Comparison of ENCODE assay signal across 8 cellular contexts in the genomic region with DNA sequence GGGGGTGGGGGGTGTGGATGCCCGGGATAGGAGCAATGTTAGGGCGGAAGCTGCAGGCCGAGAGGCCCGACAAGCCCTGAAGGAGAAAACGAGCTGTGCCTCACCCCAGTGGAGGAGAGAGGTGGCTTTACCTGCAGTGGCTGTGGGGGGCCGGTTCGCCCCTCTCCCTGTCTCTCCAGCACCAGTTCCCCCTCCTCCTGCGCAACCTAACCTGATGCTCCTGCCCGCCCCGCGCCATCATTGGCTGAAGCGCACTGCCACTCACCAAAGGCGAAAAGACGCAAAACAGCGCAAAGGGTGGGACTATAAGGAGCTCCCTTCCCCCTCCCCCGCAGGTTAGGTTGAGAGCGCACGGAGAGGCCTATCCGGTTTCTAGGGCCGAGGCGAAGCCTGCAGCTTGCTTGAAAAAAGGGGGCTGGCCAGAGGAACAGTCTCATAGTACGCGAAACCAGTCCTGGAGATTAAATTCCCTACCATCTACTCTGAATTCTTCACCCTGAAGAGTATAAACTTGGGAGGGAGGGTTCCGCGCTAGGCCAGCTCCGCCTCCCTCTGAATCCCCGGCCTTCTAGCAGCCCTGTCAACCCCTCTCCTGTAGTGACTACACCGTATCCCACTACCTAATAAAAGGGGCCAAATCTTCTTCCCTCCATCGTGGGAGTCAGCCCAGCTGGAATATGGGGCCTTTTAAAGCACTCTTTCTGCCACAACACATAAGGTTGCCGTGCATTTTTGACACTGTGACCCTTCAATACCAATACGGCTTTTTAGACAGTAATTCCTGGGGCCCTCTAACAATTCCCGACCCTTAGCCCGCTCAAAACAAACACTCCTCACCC. TPM values are rescaled to one million over a fixed set of nuclear protein-coding genes. Genes with fewer than 3 reads are reported as not detected.
DNase-seq lines count a peak whose midpoint lies in the region; ATAC-seq and TF ChIP-seq lines count a peak whose summit lies in the region.

No MANE protein-coding gene starts in this region.

- H3K27me3 ChIP-seq in CD4-positive, CD25-positive, alpha-beta regulatory T cell (ENCODE audit: control insufficient read depth, insufficient read depth, low read length), result no peaks in the 10 kb centered on the region
- no peaks in the 10 kb centered on the region for H3K27me3 ChIP-seq in liver (ENCODE audit: control insufficient read depth in 4 of 4, insufficient read depth in 4 of 4, low read length in 3 of 4)

- peak overlapping the region; percentile 84 for H3K27ac ChIP-seq in CD4-positive, CD25-positive, alpha-beta regulatory T cell (ENCODE audit: insufficient read depth, low read length, poor library complexity, severe bottlenecking)
- H3K27ac ChIP-seq in liver (ENCODE audit: low read depth in 1 of 2, low read length in 2 of 2), result peak overlapping the region; percentile 84 to 85

- peak overlapping the region; percentile 99 for H3K27ac Mint-ChIP-seq in CD4-positive, CD25-positive, alpha-beta regulatory T cell

- peaks cover 2% of the 10 kb centered on the region for H3K36me3 ChIP-seq in CD4-positive, CD25-positive, alpha-beta regulatory T cell (ENCODE audit: control insufficient read depth, insufficient read depth, low read length)
- peaks cover 0 to 1% (median 0%) of the 10 kb centered on the region in 4 donors for H3K36me3 ChIP-seq in liver (ENCODE audit: control insufficient read depth in 4 of 4, insufficient read depth in 3 of 4, low read depth in 1 of 4, low read length in 3 of 4)

- H3K9me3 Mint-ChIP-seq in CD4-positive, CD25-positive, alpha-beta regulatory T cell, result no peaks in the 10 kb centered on the region

- peak overlapping the region; percentile 98 to 99 (median 98) for H3K4me3 Mint-ChIP-seq in CD4-positive, CD25-positive, alpha-beta regulatory T cell

- H3K4me3 ChIP-seq in CD4-positive, CD25-positive, alpha-beta regulatory T cell (ENCODE audit: low read depth, low read length), result peak overlapping the region; percentile 82
- peak overlapping the region; percentile 84 to 99 (median 90) for H3K4me3 ChIP-seq in liver (ENCODE audit: low read depth in 1 of 3, low read length in 3 of 3)

- H3K27me3 Mint-ChIP-seq in CD4-positive, CD25-positive, alpha-beta regulatory T cell, result no peaks in the 10 kb centered on the region

- WGBS in liver, result 4% methylated on average over 33 of the region's 33 CpGs

- peak overlapping the region; percentile 90 to 95 for H3K9ac ChIP-seq in liver (ENCODE audit: low read depth in 1 of 2, low read length in 2 of 2)

- TF ChIP-seq CTCF in liver (IDR thresholded peaks at IDR 0.05; ENCODE audit: low read depth, low read length, missing input control), result no peak

- ATAC-seq in CD4-positive, CD25-positive, alpha-beta regulatory T cell (ENCODE audit: low read depth in 2 of 2), result peak; percentile 99 to 100
- peak; percentile 98 for ATAC-seq in GM19438 (IDR thresholded peaks at IDR 0.05; ENCODE audit: low read depth, unreplicated experiment)
- peak; percentile 96 for ATAC-seq in HG03571 (IDR thresholded peaks at IDR 0.05; ENCODE audit: unreplicated experiment)

- TF ChIP-seq RAD21 in liver (IDR thresholded peaks at IDR 0.05), result peak in 1 of 2 donors; percentile 47

- H3K4me1 ChIP-seq in CD4-positive, CD25-positive, alpha-beta regulatory T cell (ENCODE audit: control insufficient read depth, insufficient read depth, low read length, poor library complexity, severe bottlenecking), result peaks cover 31% of the 10 kb centered on the region
- H3K4me1 ChIP-seq in liver (ENCODE audit: control insufficient read depth in 4 of 4, insufficient read depth in 4 of 4, low read length in 3 of 4), result peaks cover 2 to 21% (median 14%) of the 10 kb centered on the region in 4 donors

- peaks cover 40 to 82% (median 61%) of the 10 kb centered on the region in 4 donors for H3K4me1 Mint-ChIP-seq in CD4-positive, CD25-positive, alpha-beta regulatory T cell

- no peaks in the 10 kb centered on the region for H3K9me3 ChIP-seq in CD4-positive, CD25-positive, alpha-beta regulatory T cell (ENCODE audit: control insufficient read depth in 2 of 2, low read length in 2 of 2)
- no peaks in the 10 kb centered on the region for H3K9me3 ChIP-seq in liver (ENCODE audit: control insufficient read depth in 4 of 4, low read length in 3 of 4)

- H3K36me3 Mint-ChIP-seq in CD4-positive, CD25-positive, alpha-beta regulatory T cell, result peaks cover 15% of the 10 kb centered on the region

- peak; percentile 99 for DNase-seq in CD4-positive, CD25-positive, alpha-beta regulatory T cell
- DNase-seq in NCI-H774 (lab: John Stamatoyannopoulos, UW), result peak; percentile 99
- DNase-seq in activated CD4-positive, alpha-beta T cell treated with anti-CD3 and anti-CD28 coated beads, Interleukin-2, amount 50 U/mL, for 48 hours, result peak; percentile 100
- DNase-seq in dermis microvascular lymphatic vessel endothelial cell (ENCODE audit: low read depth in 2 of 2), result peak; percentile 97 to 99
- peak; percentile 99 for DNase-seq in stimulated activated CD4-positive, alpha-beta T cell treated with anti-CD3 and anti-CD28 coated beads, Interleukin-4, amount 100 ng/mL, for 1 hour

TF ChIP-seq in liver, 16 proteins besides CTCF, POLR2A, EP300 and RAD21 (continues in another document):
- TF ChIP-seq NR2F2 (IDR thresholded peaks at IDR 0.05) (no peak), JUND (IDR thresholded peaks at IDR 0.05) (no peak), HNF4A (conservative IDR thresholded peaks at IDR 0.05) (peak in 1 of 2 donors; percentile 4), HNF4G (IDR thresholded peaks at IDR 0.05) (no peak), YY1 (IDR thresholded peaks at IDR 0.05) (peak; percentile 54), FOXA1 (IDR thresholded peaks at IDR 0.05) (no peak), RXRA (IDR thresholded peaks at IDR 0.05) (peak in 1 of 2 donors; percentile 27)
- TF ChIP-seq, protein P1, sequence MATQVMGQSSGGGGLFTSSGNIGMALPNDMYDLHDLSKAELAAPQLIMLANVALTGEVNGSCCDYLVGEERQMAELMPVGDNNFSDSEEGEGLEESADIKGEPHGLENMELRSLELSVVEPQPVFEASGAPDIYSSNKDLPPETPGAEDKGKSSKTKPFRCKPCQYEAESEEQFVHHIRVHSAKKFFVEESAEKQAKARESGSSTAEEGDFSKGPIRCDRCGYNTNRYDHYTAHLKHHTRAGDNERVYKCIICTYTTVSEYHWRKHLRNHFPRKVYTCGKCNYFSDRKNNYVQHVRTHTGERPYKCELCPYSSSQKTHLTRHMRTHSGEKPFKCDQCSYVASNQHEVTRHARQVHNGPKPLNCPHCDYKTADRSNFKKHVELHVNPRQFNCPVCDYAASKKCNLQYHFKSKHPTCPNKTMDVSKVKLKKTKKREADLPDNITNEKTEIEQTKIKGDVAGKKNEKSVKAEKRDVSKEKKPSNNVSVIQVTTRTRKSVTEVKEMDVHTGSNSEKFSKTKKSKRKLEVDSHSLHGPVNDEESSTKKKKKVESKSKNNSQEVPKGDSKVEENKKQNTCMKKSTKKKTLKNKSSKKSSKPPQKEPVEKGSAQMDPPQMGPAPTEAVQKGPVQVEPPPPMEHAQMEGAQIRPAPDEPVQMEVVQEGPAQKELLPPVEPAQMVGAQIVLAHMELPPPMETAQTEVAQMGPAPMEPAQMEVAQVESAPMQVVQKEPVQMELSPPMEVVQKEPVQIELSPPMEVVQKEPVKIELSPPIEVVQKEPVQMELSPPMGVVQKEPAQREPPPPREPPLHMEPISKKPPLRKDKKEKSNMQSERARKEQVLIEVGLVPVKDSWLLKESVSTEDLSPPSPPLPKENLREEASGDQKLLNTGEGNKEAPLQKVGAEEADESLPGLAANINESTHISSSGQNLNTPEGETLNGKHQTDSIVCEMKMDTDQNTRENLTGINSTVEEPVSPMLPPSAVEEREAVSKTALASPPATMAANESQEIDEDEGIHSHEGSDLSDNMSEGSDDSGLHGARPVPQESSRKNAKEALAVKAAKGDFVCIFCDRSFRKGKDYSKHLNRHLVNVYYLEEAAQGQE (IDR thresholded peaks at IDR 0.05), result no peak
- TF ChIP-seq, protein P2, sequence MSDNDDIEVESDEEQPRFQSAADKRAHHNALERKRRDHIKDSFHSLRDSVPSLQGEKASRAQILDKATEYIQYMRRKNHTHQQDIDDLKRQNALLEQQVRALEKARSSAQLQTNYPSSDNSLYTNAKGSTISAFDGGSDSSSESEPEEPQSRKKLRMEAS (IDR thresholded peaks at IDR 0.05), result no peak
- TF ChIP-seq, protein P3, sequence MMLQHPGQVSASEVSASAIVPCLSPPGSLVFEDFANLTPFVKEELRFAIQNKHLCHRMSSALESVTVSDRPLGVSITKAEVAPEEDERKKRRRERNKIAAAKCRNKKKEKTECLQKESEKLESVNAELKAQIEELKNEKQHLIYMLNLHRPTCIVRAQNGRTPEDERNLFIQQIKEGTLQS (IDR thresholded peaks at IDR 0.05), result no peak

RNA-seq across cellular contexts. Expression of a gene that starts 18.6 kb away (rescaled TPM):
- total RNA-seq in CD4-positive, CD25-positive, alpha-beta regulatory T cell, result 142 TPM
- 10 to 100 TPM; 15.3 to 30.9 (median 20.9) TPM for polyA plus RNA-seq in CD4-positive, CD25-positive, alpha-beta regulatory T cell
- total RNA-seq in dermis microvascular lymphatic vessel endothelial cell (40.8 and 48.5 TPM in 2 replicates), liver (10 to 100 TPM; 27.3 to 29.5 TPM)
- polyA plus RNA-seq in liver, result 10 to 100 TPM in 1 of 2 donors, 1 to 10 TPM in 1; 9.6 to 11.1 TPM

RNA-seq across cellular contexts. Expression of a gene that starts 39.5 kb away (rescaled TPM):
- 32.6 TPM for total RNA-seq in CD4-positive, CD25-positive, alpha-beta regulatory T cell
- polyA plus RNA-seq in CD4-positive, CD25-positive, alpha-beta regulatory T cell, result 10 to 100 TPM; 12.1 to 19.8 (median 14.8) TPM
- total RNA-seq in dermis microvascular lymphatic vessel endothelial cell, result 22.0 and 29.3 TPM in 2 replicates
- total RNA-seq in liver, result 10 to 100 TPM; 14.2 to 60.9 TPM
- 1 to 10 TPM; 4.2 to 6.6 TPM for polyA plus RNA-seq in liver

RNA-seq across cellular contexts. Expression of a gene that starts 39.7 kb away (rescaled TPM):
- 128 TPM for total RNA-seq in CD4-positive, CD25-positive, alpha-beta regulatory T cell
- polyA plus RNA-seq in CD4-positive, CD25-positive, alpha-beta regulatory T cell, result 100 to 1,000 TPM in 1 of 4 donors, 10 to 100 TPM in 3; 90.0 to 114 (median 95.4) TPM
- 16.3 and 21.9 TPM in 2 replicates for total RNA-seq in dermis microvascular lymphatic vessel endothelial cell
- 10 to 100 TPM; 18.3 to 22.4 TPM for total RNA-seq in liver
- 10 to 100 TPM; 16.9 to 29.8 TPM for polyA plus RNA-seq in liver

RNA-seq across cellular contexts. Expression of a gene that starts 53.5 kb away (rescaled TPM):
- 49.7 TPM for total RNA-seq in CD4-positive, CD25-positive, alpha-beta regulatory T cell
- 10 to 100 TPM; 58.8 to 65.5 (median 63.7) TPM for polyA plus RNA-seq in CD4-positive, CD25-positive, alpha-beta regulatory T cell
- total RNA-seq in dermis microvascular lymphatic vessel endothelial cell (59.2 and 65.0 TPM in 2 replicates), liver (10 to 100 TPM; 27.9 to 51.6 TPM)
- polyA plus RNA-seq in liver, result 10 to 100 TPM; 18.6 to 19.8 TPM

Comparison
In these comparisons a context has a peak if more than half of its experiments do, and no peak if none do; other contexts are left out.
1. Peak in every context shown above with its lines: DNase-seq, ATAC-seq, H3K4me3 ChIP-seq and H3K27ac ChIP-seq.